22 cellular contexts compared by ENCODE assay signal in genomic region chr2:10311736-10312135, GRCh38.
"Had no signal": no experiment of that assay in that cellular context is flagged by ENCODE, and none has a peak within 500 bp of the region (broad histone marks: within the 10 kb centered on the region; RNA-seq: fewer than 3 reads in every experiment).

No MANE protein-coding gene starts in this region.

- DNase-seq: Karpas-422, KG1, MM.1S, NCI-H1092 treated with DMSO at 0.1 percent for 48 hours, NCI-H1436, NCI-H187, NCI-H2029, NCI-H2081 treated with DMSO at 0.1 percent for 48 hours, NCI-H2171, NCI-H226, NCI-H446, NCI-H510A, NCI-H524 treated with DMSO at 0.1 percent for 48 hours, NCI-H69, NCI-H774, PC-3, SHP77, SK-N-SH, SW 1271, T-cell had no signal

- H3K4me2 ChIP-seq: SK-N-SH had no signal

- H3K9ac ChIP-seq: SK-N-SH had no signal

- ATAC-seq: Panc1, PC-3 had no signal

- H3K27ac ChIP-seq: RWPE1 had no signal

- H3K9me3 ChIP-seq: SK-N-SH had no signal
